Comparison of ENCODE assay signal across 9 cellular contexts in genomic region chr11:35144103-35144741, GRCh38. TPM values are rescaled to one million over a fixed set of nuclear protein-coding genes. Genes with fewer than 3 reads are reported as not detected.
A peak's percentile ranks its signal among the peaks of the same experiment; 100 is the strongest.
DNase-seq lines count a peak whose midpoint lies in the region; ATAC-seq lines count a peak whose summit lies in the region.
"Had no signal": no experiment of that assay in that cellular context is flagged by ENCODE, and none has a peak within 500 bp of the region (broad histone marks: within the 10 kb centered on the region; RNA-seq: fewer than 3 reads in every experiment).

No MANE protein-coding gene starts in this region.

- peaks cover 63 to 81% (median 68%) of the 10 kb centered on the region in 3 donors for H3K4me1 Mint-ChIP-seq in IgD-negative memory B cell
- H3K4me1 Mint-ChIP-seq in activated CD4-positive, alpha-beta T cell treated with anti-CD3 and anti-CD28 coated beads, Interleukin-2, amount 10 ng/mL, durations not matched to agents 24 days and 14 days, result peaks cover 71% of the 10 kb centered on the region

- ATAC-seq in GM21528 (IDR thresholded peaks at IDR 0.05; ENCODE audit: low FRiP score, unreplicated experiment) (peak; percentile 60), esophagus mucosa (peak; percentile 46)

- peak; percentile 92 for DNase-seq in EL
- peak; percentile 91 for DNase-seq in activated CD4-positive, alpha-beta T cell treated with anti-CD3 and anti-CD28 coated beads, Interleukin-2, amount 10 ng/mL, durations not matched to agents 24 days and 14 days
- peak; percentile 72 for DNase-seq in stimulated activated CD8-positive, alpha-beta memory T cell treated with anti-CD3 and anti-CD28 coated beads, Interleukin-4, amount 100 ng/mL, for 48 hours
- no peak for DNase-seq in NCI-H1694 (lab: John Stamatoyannopoulos, UW)
- no peak for DNase-seq in substantia nigra (lab: John Stamatoyannopoulos, UW)

- intact Hi-C loops in activated CD4-positive, alpha-beta T cell treated with anti-CD3 and anti-CD28 coated beads, Interleukin-2, amount 10 ng/mL, durations not matched to agents 24 days and 14 days (cut with micrococcal nuclease), result loop anchor here (1.0 to 10.0 kb wide), 5 partner anchors 18 to 1211 kb away; no protein-coding TSS in a partner anchor

- H3K27ac ChIP-seq in substantia nigra (ENCODE audit: low read depth, low read length, poor library complexity, severe bottlenecking), result no peak overlapping the region
- H3K27ac ChIP-seq: SK-N-MC had no signal

- H3K36me3 Mint-ChIP-seq in IgD-negative memory B cell, result peaks cover 9% of the 10 kb centered on the region
- peaks cover 93% of the 10 kb centered on the region for H3K36me3 Mint-ChIP-seq in activated CD4-positive, alpha-beta T cell treated with anti-CD3 and anti-CD28 coated beads, Interleukin-2, amount 10 ng/mL, durations not matched to agents 24 days and 14 days (ENCODE audit: low read depth)

- peak overlapping the region; percentile 66 to 96 (median 90) for H3K4me3 Mint-ChIP-seq in IgD-negative memory B cell
- peak overlapping the region; percentile 87 for H3K4me3 Mint-ChIP-seq in activated CD4-positive, alpha-beta T cell treated with anti-CD3 and anti-CD28 coated beads, Interleukin-2, amount 10 ng/mL, durations not matched to agents 24 days and 14 days

- no peaks in the 10 kb centered on the region for H3K27me3 Mint-ChIP-seq in IgD-negative memory B cell
- H3K27me3 Mint-ChIP-seq in activated CD4-positive, alpha-beta T cell treated with anti-CD3 and anti-CD28 coated beads, Interleukin-2, amount 10 ng/mL, durations not matched to agents 24 days and 14 days, result no peaks in the 10 kb centered on the region

- peak overlapping the region; percentile 95 to 97 (median 97) for H3K27ac Mint-ChIP-seq in IgD-negative memory B cell
- H3K27ac Mint-ChIP-seq in activated CD4-positive, alpha-beta T cell treated with anti-CD3 and anti-CD28 coated beads, Interleukin-2, amount 10 ng/mL, durations not matched to agents 24 days and 14 days, result peak overlapping the region; percentile 96

- no peaks in the 10 kb centered on the region for H3K9me3 Mint-ChIP-seq in IgD-negative memory B cell
- peaks cover 14% of the 10 kb centered on the region for H3K9me3 Mint-ChIP-seq in activated CD4-positive, alpha-beta T cell treated with anti-CD3 and anti-CD28 coated beads, Interleukin-2, amount 10 ng/mL, durations not matched to agents 24 days and 14 days

RNA-seq across cellular contexts. Expression of gene CD44, which starts 5.3 kb away (rescaled TPM):
- 176 TPM for polyA plus RNA-seq in IgD-negative memory B cell
- total RNA-seq in activated CD4-positive, alpha-beta T cell treated with anti-CD3 and anti-CD28 coated beads, Interleukin-2, amount 10 ng/mL, durations not matched to agents 24 days and 14 days, result 488 and 489 TPM in 2 replicates
- total RNA-seq in esophagus mucosa, result 814 TPM

Comparison
In these comparisons a context has a peak if more than half of its experiments do, and no peak if none do; other contexts are left out.
1. DNase-seq: peak in EL (single experiment), activated CD4-positive, alpha-beta T cell treated with anti-CD3 and anti-CD28 coated beads, Interleukin-2, amount 10 ng/mL, durations not matched to agents 24 days and 14 days (single experiment) and stimulated activated CD8-positive, alpha-beta memory T cell treated with anti-CD3 and anti-CD28 coated beads, Interleukin-4, amount 100 ng/mL, for 48 hours (single experiment); none in NCI-H1694 (single experiment) and substantia nigra (0 of 49).